In the genomic region with DNA sequence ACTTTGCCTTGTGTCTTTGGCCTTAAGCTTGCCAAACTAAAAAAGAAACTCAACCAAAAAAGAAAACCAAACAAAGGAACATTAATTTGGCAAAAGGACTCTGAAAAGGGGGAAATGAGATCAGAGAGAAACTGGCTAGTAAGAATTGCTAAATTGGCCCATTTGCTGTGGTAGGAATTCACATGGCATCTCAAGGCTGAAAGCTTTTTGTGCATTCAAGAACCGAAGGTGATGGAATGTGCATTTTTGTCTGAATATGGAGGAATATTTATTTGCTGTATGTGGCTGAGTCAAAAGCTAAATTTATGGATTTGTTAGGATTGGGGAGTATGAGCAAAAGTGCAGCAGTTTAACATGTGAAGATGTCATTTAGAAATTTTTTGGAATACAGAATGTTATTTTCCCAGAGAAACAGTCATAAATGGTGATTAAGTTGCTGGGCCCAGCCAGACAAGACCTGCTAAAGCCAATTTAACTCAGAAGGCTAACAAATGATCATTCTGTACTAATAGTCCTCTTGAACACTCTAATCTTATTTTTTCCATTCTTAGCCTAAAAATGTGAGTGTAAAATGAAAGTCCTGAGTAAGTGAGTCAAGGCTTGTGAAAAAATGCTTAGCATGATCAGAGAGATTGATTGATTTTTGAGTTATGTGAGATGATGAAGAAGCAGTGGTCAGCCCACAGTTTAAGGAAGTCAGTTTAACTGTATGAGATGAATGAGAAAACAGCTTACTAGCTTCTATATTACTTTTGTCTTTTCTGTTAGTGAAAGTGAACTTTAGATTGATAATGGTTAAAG, we compare ENCODE assay signal across 13 cellular contexts.
A peak's percentile ranks its signal among the peaks of the same experiment; 100 is the strongest.
DNase-seq lines count a peak whose midpoint lies in the region; ATAC-seq and TF ChIP-seq lines count a peak whose summit lies in the region.
"Had no signal": no experiment of that assay in that cellular context is flagged by ENCODE, and none has a peak within 500 bp of the region (broad histone marks: within the 10 kb centered on the region; RNA-seq: fewer than 3 reads in every experiment).

No MANE protein-coding gene starts in this region.

- H3K36me3 ChIP-seq in muscle layer of duodenum (ENCODE audit: control insufficient read depth in 1 of 2, insufficient read depth in 2 of 2, low read length in 2 of 2) = peaks cover under 1 to 4% of the 10 kb centered on the region in 2 donors
- H3K36me3 ChIP-seq in MG63 = peaks cover 2% of the 10 kb centered on the region

- DNase-seq in left cardiac atrium = no peak
- no peak for DNase-seq in cardiac septum (ENCODE audit: low spot score)
- peak; percentile 47 to 60 for DNase-seq in cardiac fibroblast (ENCODE audit: low read depth in 2 of 2)
- no peak for DNase-seq in MG63
- no peak for DNase-seq in activated CD8-positive, alpha-beta memory T cell treated with anti-CD3 and anti-CD28 coated beads, Interleukin-2, amount 50 U/mL, for 48 hours
- DNase-seq in stimulated activated CD4-positive, alpha-beta T cell treated with anti-CD3 and anti-CD28 coated beads, Interleukin-2, amount 100 ng/mL, for 48 hours = no peak
- DNase-seq: amygdala; naive thymus-derived CD8-positive, alpha-beta T cell; NCI-H2029 treated with DMSO at 0.1 percent for 48 hours; NK-92 treated with Interleukin-12 subunit alpha and Interleukin-12 subunit beta, amount 100 ng/mL, for 24 hours; T-helper 2 cell had no signal

- peak overlapping the region; percentile 21 for H3K27ac ChIP-seq in muscle layer of duodenum (ENCODE audit: low read length)

- H3K9me3 ChIP-seq in muscle layer of duodenum (ENCODE audit: control insufficient read depth in 1 of 2, low read length in 2 of 2) (no peaks in the 10 kb centered on the region), MG63 (no peaks in the 10 kb centered on the region)

- H3K27me3 ChIP-seq in muscle layer of duodenum (ENCODE audit: low read depth, low read length) (no peaks in the 10 kb centered on the region), MG63 (no peaks in the 10 kb centered on the region)

- ATAC-seq in left cardiac atrium = peak; percentile 3 to 15
- ATAC-seq in esophagus mucosa = no peak
- ATAC-seq: naive thymus-derived CD8-positive, alpha-beta T cell had no signal

- intact Hi-C loops in left cardiac atrium (cut with DNase I) = no loop called here
- intact Hi-C loops in cardiac septum (cut with DNase I) = no loop called here

- TF ChIP-seq CTCF in cardiac fibroblast (IDR thresholded peaks at IDR 0.05; ENCODE audit: low read depth, low read length) = peak; percentile 21

- H3K4me1 ChIP-seq in muscle layer of duodenum (ENCODE audit: control insufficient read depth in 1 of 2, insufficient read depth in 2 of 2, low read length in 2 of 2) = peaks cover 14 to 16% of the 10 kb centered on the region in 2 donors

- H3K4me3 ChIP-seq in cardiac fibroblast (replicated peaks in 1 of 2; ENCODE audit: low read depth in 2 of 2, low read length in 2 of 2) (no peak overlapping the region), muscle layer of duodenum (ENCODE audit: low read depth in 1 of 2, low read length in 2 of 2) (no peak overlapping the region), MG63 (no peak overlapping the region)

Comparison
In these comparisons a context has a peak if more than half of its experiments do, and no peak if none do; other contexts are left out.
1. DNase-seq: peak in cardiac fibroblast (2 of 2); none in left cardiac atrium (single experiment), cardiac septum (single experiment), MG63 (single experiment), activated CD8-positive, alpha-beta memory T cell treated with anti-CD3 and anti-CD28 coated beads, Interleukin-2, amount 50 U/mL, for 48 hours (single experiment) and stimulated activated CD4-positive, alpha-beta T cell treated with anti-CD3 and anti-CD28 coated beads, Interleukin-2, amount 100 ng/mL, for 48 hours (0 of 2).